ENCODE assay signal across 8 cellular contexts in genomic region chr6:20402181-20403079, GRCh38. TPM values are rescaled to one million over a fixed set of nuclear protein-coding genes. Genes with fewer than 3 reads are reported as not detected.
DNase-seq lines count a peak whose midpoint lies in the region; ATAC-seq, FAIRE-seq and TF ChIP-seq lines count a peak whose summit lies in the region.

No MANE protein-coding gene starts in this region.

- peaks cover 14% of the 10 kb centered on the region for H4K20me1 ChIP-seq in osteoblast (ENCODE audit: insufficient read depth, low read length)

- H3K4me1 Mint-ChIP-seq in CD8-positive, alpha-beta T cell (ENCODE audit: low read depth), result peaks cover 50% of the 10 kb centered on the region

- no peaks in the 10 kb centered on the region for H3K9me3 Mint-ChIP-seq in CD8-positive, alpha-beta T cell

- H3K27me3 Mint-ChIP-seq in CD8-positive, alpha-beta T cell (ENCODE audit: low read depth), result no peaks in the 10 kb centered on the region

- peaks cover 12% of the 10 kb centered on the region for H3K36me3 Mint-ChIP-seq in CD8-positive, alpha-beta T cell

- peak overlapping the region; percentile 72 for H3K27ac Mint-ChIP-seq in CD8-positive, alpha-beta T cell

- no peak for ATAC-seq in CD8-positive, alpha-beta T cell
- ATAC-seq in HG03432 (IDR thresholded peaks at IDR 0.05; ENCODE audit: unreplicated experiment) (peak; percentile 6), GM21367 (IDR thresholded peaks at IDR 0.05; ENCODE audit: unreplicated experiment) (no peak)

- intact Hi-C loops in CD8-positive, alpha-beta T cell (cut with DNase I, micrococcal nuclease), result loop anchor here (5.0 kb wide), 3 partner anchors 35 to 1190 kb away; partner anchors contain the start of gene SOX4 (in 1 of the 2)
- intact Hi-C loops in uterus (cut with DNase I; ENCODE audit: low total_unique reads), result no loop called here

- H3K4me3 Mint-ChIP-seq in CD8-positive, alpha-beta T cell, result peak overlapping the region; percentile 96

- CTCF ChIA-PET in CD8-positive, alpha-beta T cell (lab: Charles Lee), result interaction anchor here (1.1 to 5.2 kb wide), 3 partner anchors 82 to 124 kb away, joined by 3 to 64 read pairs (median 17); no protein-coding TSS in a partner anchor

- H3K36me3 ChIP-seq in CD8-positive, alpha-beta T cell (ENCODE audit: insufficient read depth, low read length), result no peaks in the 10 kb centered on the region
- H3K36me3 ChIP-seq in osteoblast (ENCODE audit: insufficient read depth, low read length) (peaks cover 10% of the 10 kb centered on the region), uterus (no peaks in the 10 kb centered on the region)

- H3K9me3 ChIP-seq in CD8-positive, alpha-beta T cell (ENCODE audit: low read length), result no peaks in the 10 kb centered on the region
- H3K9me3 ChIP-seq in osteoblast (ENCODE audit: low read depth, low read length) (peaks cover 2% of the 10 kb centered on the region), uterus (no peaks in the 10 kb centered on the region)

- peak overlapping the region; percentile 62 for H2AFZ ChIP-seq in osteoblast (ENCODE audit: low read length)

- H3K4me1 ChIP-seq in CD8-positive, alpha-beta T cell (ENCODE audit: insufficient read depth, low read length), result peaks cover 17% of the 10 kb centered on the region
- H3K4me1 ChIP-seq in osteoblast (ENCODE audit: insufficient read depth, low read length) (peaks cover 7% of the 10 kb centered on the region), uterus (no peaks in the 10 kb centered on the region)

- H3K27me3 ChIP-seq in CD8-positive, alpha-beta T cell (ENCODE audit: insufficient read depth, low read length), result no peaks in the 10 kb centered on the region
- no peaks in the 10 kb centered on the region for H3K27me3 ChIP-seq in osteoblast (ENCODE audit: insufficient read depth, low read length)
- no peaks in the 10 kb centered on the region for H3K27me3 ChIP-seq in uterus

- H3K4me3 ChIP-seq in CD8-positive, alpha-beta T cell (ENCODE audit: low read depth, low read length), result peak overlapping the region; percentile 48
- peak overlapping the region; percentile 87 for H3K4me3 ChIP-seq in osteoblast (ENCODE audit: insufficient read depth, low read length)
- H3K4me3 ChIP-seq in uterus, result peak overlapping the region; percentile 49 to 72

- POLR2A ChIA-PET in CD8-positive, alpha-beta T cell (lab: Charles Lee), result interaction anchor here (0.6 to 4.1 kb wide), 5 partner anchors 28 to 83 kb away, joined by 3 to 106 read pairs (median 44); no protein-coding TSS in a partner anchor

- H3K27ac ChIP-seq in CD8-positive, alpha-beta T cell (ENCODE audit: low read depth, low read length), result peak overlapping the region; percentile 63
- H3K27ac ChIP-seq in osteoblast (ENCODE audit: low read depth, low read length) (peak overlapping the region; percentile 56), uterus (peak overlapping the region; percentile 79 to 80)

- peaks cover 40% of the 10 kb centered on the region for H3K79me2 ChIP-seq in osteoblast (ENCODE audit: insufficient read depth, low read length)

- DNase-seq in CD8-positive, alpha-beta T cell, result peak; percentile 6 to 63 (median 29)
- DNase-seq in RCC 7860 (ENCODE audit: low spot score) (peak; percentile 39), glomerular visceral epithelial cell (ENCODE audit: extremely low spot score) (peak; percentile 61), osteoblast (ENCODE audit: insufficient read length, low spot score, missing footprints) (peak; percentile 81), uterus (peak; percentile 22 to 34)
- peak; percentile 23 for DNase-seq in activated gamma-delta T cell treated with anti-CD3 and anti-CD28 coated beads, Interleukin-2, amount 50 U/mL, for 16 hours (ENCODE audit: low read depth)

- FAIRE-seq in RCC 7860 (lab: Jason Lieb, UNC), result no peak

- TF ChIP-seq CTCF in CD8-positive, alpha-beta T cell (IDR thresholded peaks at IDR 0.05), result no peak
- no peak for TF ChIP-seq CTCF in osteoblast (IDR thresholded peaks at IDR 0.05; ENCODE audit: extremely low read depth, low read depth, low read length)
- TF ChIP-seq CTCF in uterus (IDR thresholded peaks at IDR 0.05), result no peak

- TF ChIP-seq POLR2A in uterus (IDR thresholded peaks at IDR 0.05), result no peak

- peak overlapping the region; percentile 81 for H3K4me2 ChIP-seq in osteoblast (ENCODE audit: insufficient read depth, low read length)

RNA-seq across cellular contexts. Expression of gene E2F3, which starts 0.8 kb away (rescaled TPM):
- total RNA-seq in CD8-positive, alpha-beta T cell, result 1 to 10 TPM; 5.0 to 6.2 TPM
- total RNA-seq in osteoblast (6.2 and 7.4 TPM in 2 replicates), uterus (1 to 10 TPM; 1.8 to 5.5 (median 3.3) TPM)

Comparison
In these comparisons a context has a peak if more than half of its experiments do, and no peak if none do; other contexts are left out.
1. DNase-seq: peak in every context shown above with its lines; median percentile 81 in osteoblast; 61 in glomerular visceral epithelial cell; 39 in RCC 7860; 29 in CD8-positive, alpha-beta T cell; 28 in uterus; 23 in activated gamma-delta T cell treated with anti-CD3 and anti-CD28 coated beads, Interleukin-2, amount 50 U/mL, for 16 hours.